In genomic region chr15:65920121-65920520, GRCh38 we compare ENCODE assay signal across 25 cellular contexts. TPM values are rescaled to one million over a fixed set of nuclear protein-coding genes. Genes with fewer than 3 reads are reported as not detected.
DNase-seq lines count a peak whose midpoint lies in the region; FAIRE-seq and TF ChIP-seq lines count a peak whose summit lies in the region.
"Had no signal": no experiment of that assay in that cellular context is flagged by ENCODE, and none has a peak within 500 bp of the region (broad histone marks: within the 10 kb centered on the region; RNA-seq: fewer than 3 reads in every experiment).

No MANE protein-coding gene starts in this region.

- DNase-seq in DMS 273 (lab: John Stamatoyannopoulos, UW; ENCODE audit: unreplicated experiment) (peak; percentile 49), DMS 273 treated with DMSO at 0.1 percent for 48 hours (lab: John Stamatoyannopoulos, UW) (no peak), GM12892 (ENCODE audit: insufficient read length) (no peak), NCI-H345 (lab: John Stamatoyannopoulos, UW) (peak; percentile 39), cerebellum (ENCODE audit: low spot score) (peak; percentile 42), amygdala (lab: John Stamatoyannopoulos, UW) (no peak), NCI-H526 treated with DMSO at 0.1 percent for 48 hours (lab: John Stamatoyannopoulos, UW) (no peak)
- no peak for DNase-seq in activated CD4-positive, alpha-beta T cell treated with anti-CD3 and anti-CD28 coated beads for 4 hours
- DNase-seq: activated CD4-positive, CD25-positive, alpha-beta regulatory T cell treated with anti-CD3 and anti-CD28 coated beads, Interleukin-2, amount 50 U/mL, for 72 hours; activated CD8-positive, alpha-beta T cell treated with anti-CD3 and anti-CD28 coated beads for 36 hours; activated effector memory CD4-positive, alpha-beta T cell treated with Interleukin-2 at 50 U/mL for 16 hours; activated naive CD8-positive, alpha-beta T cell treated with anti-CD3 and anti-CD28 coated beads for 36 hours; CD8-positive, alpha-beta memory T cell; H7; midbrain; naive thymus-derived CD8-positive, alpha-beta T cell; NCI-H1092; NCI-H1930; nucleus accumbens; stimulated activated naive B cell treated with anti-CD40 and anti-IgM and Interleukin-4, amounts not matched to agents 10 μg/mL and 1 μg/mL and 100 μg/mL, for 72 hours had no signal

- peak; percentile 46 for FAIRE-seq in GM12892 (lab: Jason Lieb, UNC)
- FAIRE-seq: astrocyte, HepG2, keratinocyte, RCC 7860, TTC549 had no signal

- TF ChIP-seq POLR2A in GM12892 (IDR thresholded peaks at IDR 0.05; ENCODE audit: low read depth, low read length) = no peak

RNA-seq across cellular contexts. Expression of gene RAB11A, which starts 50.8 kb away (rescaled TPM):
- 239 TPM for polyA plus RNA-seq in GM12892 (2012; ENCODE audit: missing spikeins)
- total RNA-seq in cerebellum = 91.4 TPM

Comparison
In these comparisons a context has a peak if more than half of its experiments do, and no peak if none do; other contexts are left out.
1. DNase-seq: peak in DMS 273 (single experiment), NCI-H345 (single experiment) and cerebellum (single experiment); none in DMS 273 treated with DMSO at 0.1 percent for 48 hours (single experiment), GM12892 (single experiment), amygdala (0 of 56), activated CD4-positive, alpha-beta T cell treated with anti-CD3 and anti-CD28 coated beads for 4 hours (0 of 2) and NCI-H526 treated with DMSO at 0.1 percent for 48 hours (single experiment).